In the genomic region with DNA sequence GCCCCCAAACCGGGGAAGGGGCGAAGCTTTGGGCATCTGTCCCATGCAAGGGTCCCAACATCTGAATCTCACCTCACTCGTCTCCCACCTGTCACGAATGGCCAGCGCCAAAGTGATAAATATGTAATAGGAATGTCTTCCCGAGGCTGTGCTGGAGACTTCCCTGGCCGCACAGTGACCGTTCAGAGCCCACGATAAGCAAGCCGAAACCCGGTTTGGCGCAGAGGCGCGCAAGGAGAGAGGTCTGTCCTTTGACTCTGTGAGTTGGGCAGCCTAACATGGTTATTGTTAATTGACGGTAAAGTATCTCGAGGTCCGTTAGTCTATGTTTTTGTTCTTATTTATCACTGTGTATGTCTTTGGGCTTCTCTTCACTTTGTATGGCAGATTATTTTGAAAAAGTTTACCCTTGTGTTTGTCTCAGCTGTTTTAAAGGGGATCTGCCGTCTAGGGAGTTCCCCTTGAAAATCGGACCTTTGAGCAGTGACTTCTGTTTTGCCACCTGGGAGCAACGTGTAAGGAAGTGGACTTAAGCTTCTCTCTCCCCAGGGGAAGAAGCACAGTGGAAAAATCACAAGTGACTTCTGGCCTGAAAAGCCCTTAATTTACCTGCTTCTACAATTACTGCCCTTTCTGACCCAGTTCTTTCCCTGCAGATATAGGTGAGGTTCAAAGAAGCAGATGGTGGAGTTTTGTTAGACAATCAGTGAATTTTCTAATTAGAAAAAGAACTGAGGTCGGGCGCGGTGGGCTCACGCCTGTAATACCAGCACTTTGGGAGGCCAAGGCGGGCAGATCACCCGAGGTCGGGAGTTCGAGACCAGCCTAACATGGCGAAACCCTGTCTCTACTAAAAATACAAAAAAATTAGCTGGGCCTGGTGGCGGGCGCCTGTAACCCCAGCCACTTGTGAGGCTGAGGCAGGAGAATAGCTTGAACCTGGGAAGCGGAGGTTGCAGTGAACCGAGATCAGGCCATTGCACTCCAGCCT, we compare ENCODE assay signal across 1 cellular context.
A peak's percentile ranks its signal among the peaks of the same experiment; 100 is the strongest.
TF ChIP-seq lines count a peak whose summit lies in the region.

No MANE protein-coding gene starts in this region.

TF ChIP-seq in GM12878, 131 proteins besides CTCF, POLR2A, EP300 and RAD21 (continued from another document):
- TF ChIP-seq, protein P1, sequence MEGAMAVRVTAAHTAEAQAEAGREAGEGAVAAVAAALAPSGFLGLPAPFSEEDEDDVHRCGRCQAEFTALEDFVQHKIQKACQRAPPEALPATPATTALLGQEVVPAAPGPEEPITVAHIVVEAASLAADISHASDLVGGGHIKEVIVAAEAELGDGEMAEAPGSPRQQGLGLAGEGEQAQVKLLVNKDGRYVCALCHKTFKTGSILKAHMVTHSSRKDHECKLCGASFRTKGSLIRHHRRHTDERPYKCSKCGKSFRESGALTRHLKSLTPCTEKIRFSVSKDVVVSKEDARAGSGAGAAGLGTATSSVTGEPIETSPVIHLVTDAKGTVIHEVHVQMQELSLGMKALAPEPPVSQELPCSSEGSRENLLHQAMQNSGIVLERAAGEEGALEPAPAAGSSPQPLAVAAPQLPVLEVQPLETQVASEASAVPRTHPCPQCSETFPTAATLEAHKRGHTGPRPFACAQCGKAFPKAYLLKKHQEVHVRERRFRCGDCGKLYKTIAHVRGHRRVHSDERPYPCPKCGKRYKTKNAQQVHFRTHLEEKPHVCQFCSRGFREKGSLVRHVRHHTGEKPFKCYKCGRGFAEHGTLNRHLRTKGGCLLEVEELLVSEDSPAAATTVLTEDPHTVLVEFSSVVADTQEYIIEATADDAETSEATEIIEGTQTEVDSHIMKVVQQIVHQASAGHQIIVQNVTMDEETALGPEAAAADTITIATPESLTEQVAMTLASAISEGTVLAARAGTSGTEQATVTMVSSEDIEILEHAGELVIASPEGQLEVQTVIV (IDR thresholded peaks at IDR 0.05; ENCODE audit: borderline replicate concordance, partially characterized antibody): no peak
- TF ChIP-seq PML (IDR thresholded peaks at IDR 0.05; ENCODE audit: low read length) (0 out of 2 replicates have a peak, but pooled peaks have one; percentile 35), JUND (IDR thresholded peaks at IDR 0.05; ENCODE audit: low read depth, low read length) (no peak), IKZF1 (conservative IDR thresholded peaks at IDR 0.05) (no peak; the same call in 1 of the 2 replicates), RFX5 (IDR thresholded peaks at IDR 0.05; ENCODE audit: low read depth, low read length) (no peak), FOXM1 (IDR thresholded peaks at IDR 0.05; ENCODE audit: low read depth, low read length) (no peak), PAX5 (IDR thresholded peaks at IDR 0.05; ENCODE audit: borderline replicate concordance, low read depth, low read length) (no peak), IKZF2 (IDR thresholded peaks at IDR 0.05) (peak; percentile 25 to 50; a peak in 2 of 4 replicates), ATF7 (IDR thresholded peaks at IDR 0.05; ENCODE audit: low read depth) (no peak), WRNIP1 (IDR thresholded peaks at IDR 0.05; ENCODE audit: borderline replicate concordance, low read depth, low read length) (no peak), IRF4 (IDR thresholded peaks at IDR 0.05; ENCODE audit: low read depth, low read length) (no peak), EZH2 (IDR thresholded peaks at IDR 0.05; ENCODE audit: borderline replicate concordance, control insufficient read depth, low read depth, low read length) (no peak), POLR2AphosphoS5 (IDR thresholded peaks at IDR 0.05; ENCODE audit: low read length) (no peak), KDM1A (IDR thresholded peaks at IDR 0.05; ENCODE audit: borderline replicate concordance) (no peak), CHD1 (IDR thresholded peaks at IDR 0.05; ENCODE audit: low read depth, low read length) (peak; percentile 50; the same call in 1 of the 2 replicates), NR2C1 (IDR thresholded peaks at IDR 0.05) (no peak), NFXL1 (IDR thresholded peaks at IDR 0.05; ENCODE audit: borderline replicate concordance) (no peak), RUNX3 (IDR thresholded peaks at IDR 0.05; ENCODE audit: low read length) (no peak), MTA3 (IDR thresholded peaks at IDR 0.05; ENCODE audit: borderline replicate concordance, low read length) (no peak), ZNF622 (IDR thresholded peaks at IDR 0.05) (no peak), SMAD5 (IDR thresholded peaks at IDR 0.05; ENCODE audit: low read depth) (no peak)
- TF ChIP-seq, protein P2, sequence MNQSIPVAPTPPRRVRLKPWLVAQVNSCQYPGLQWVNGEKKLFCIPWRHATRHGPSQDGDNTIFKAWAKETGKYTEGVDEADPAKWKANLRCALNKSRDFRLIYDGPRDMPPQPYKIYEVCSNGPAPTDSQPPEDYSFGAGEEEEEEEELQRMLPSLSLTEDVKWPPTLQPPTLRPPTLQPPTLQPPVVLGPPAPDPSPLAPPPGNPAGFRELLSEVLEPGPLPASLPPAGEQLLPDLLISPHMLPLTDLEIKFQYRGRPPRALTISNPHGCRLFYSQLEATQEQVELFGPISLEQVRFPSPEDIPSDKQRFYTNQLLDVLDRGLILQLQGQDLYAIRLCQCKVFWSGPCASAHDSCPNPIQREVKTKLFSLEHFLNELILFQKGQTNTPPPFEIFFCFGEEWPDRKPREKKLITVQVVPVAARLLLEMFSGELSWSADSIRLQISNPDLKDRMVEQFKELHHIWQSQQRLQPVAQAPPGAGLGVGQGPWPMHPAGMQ (IDR thresholded peaks at IDR 0.05; ENCODE audit: borderline replicate concordance): no peak
- TF ChIP-seq, protein P3, sequence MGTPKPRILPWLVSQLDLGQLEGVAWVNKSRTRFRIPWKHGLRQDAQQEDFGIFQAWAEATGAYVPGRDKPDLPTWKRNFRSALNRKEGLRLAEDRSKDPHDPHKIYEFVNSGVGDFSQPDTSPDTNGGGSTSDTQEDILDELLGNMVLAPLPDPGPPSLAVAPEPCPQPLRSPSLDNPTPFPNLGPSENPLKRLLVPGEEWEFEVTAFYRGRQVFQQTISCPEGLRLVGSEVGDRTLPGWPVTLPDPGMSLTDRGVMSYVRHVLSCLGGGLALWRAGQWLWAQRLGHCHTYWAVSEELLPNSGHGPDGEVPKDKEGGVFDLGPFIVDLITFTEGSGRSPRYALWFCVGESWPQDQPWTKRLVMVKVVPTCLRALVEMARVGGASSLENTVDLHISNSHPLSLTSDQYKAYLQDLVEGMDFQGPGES (IDR thresholded peaks at IDR 0.05): no peak
- TF ChIP-seq, protein P4, sequence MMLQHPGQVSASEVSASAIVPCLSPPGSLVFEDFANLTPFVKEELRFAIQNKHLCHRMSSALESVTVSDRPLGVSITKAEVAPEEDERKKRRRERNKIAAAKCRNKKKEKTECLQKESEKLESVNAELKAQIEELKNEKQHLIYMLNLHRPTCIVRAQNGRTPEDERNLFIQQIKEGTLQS (IDR thresholded peaks at IDR 0.05; ENCODE audit: borderline replicate concordance, extremely low read depth, low read depth, low read length): no peak
- TF ChIP-seq, protein P5, sequence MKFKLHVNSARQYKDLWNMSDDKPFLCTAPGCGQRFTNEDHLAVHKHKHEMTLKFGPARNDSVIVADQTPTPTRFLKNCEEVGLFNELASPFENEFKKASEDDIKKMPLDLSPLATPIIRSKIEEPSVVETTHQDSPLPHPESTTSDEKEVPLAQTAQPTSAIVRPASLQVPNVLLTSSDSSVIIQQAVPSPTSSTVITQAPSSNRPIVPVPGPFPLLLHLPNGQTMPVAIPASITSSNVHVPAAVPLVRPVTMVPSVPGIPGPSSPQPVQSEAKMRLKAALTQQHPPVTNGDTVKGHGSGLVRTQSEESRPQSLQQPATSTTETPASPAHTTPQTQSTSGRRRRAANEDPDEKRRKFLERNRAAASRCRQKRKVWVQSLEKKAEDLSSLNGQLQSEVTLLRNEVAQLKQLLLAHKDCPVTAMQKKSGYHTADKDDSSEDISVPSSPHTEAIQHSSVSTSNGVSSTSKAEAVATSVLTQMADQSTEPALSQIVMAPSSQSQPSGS (IDR thresholded peaks at IDR 0.05; ENCODE audit: low read length): no peak
